31 cellular contexts compared by ENCODE assay signal in genomic region chr3:103752986-103753385, GRCh38.
"Had no signal": no experiment of that assay in that cellular context is flagged by ENCODE, and none has a peak within 500 bp of the region (broad histone marks: within the 10 kb centered on the region; RNA-seq: fewer than 3 reads in every experiment).

No MANE protein-coding gene starts in this region.

- DNase-seq: activated CD4-positive, alpha-beta memory T cell treated with anti-CD3 and anti-CD28 coated beads for 36 hours; activated CD4-positive, alpha-beta T cell treated with anti-CD3 and anti-CD28 coated beads for 36 hours; activated CD4-positive, alpha-beta T cell treated with anti-CD3 and anti-CD28 coated beads, Interleukin-2, amount 10 ng/mL, durations not matched to agents 24 days and 14 days; activated CD4-positive, CD25-positive, alpha-beta regulatory T cell; activated CD4-positive, CD25-positive, alpha-beta regulatory T cell treated with anti-CD3 and anti-CD28 coated beads, Interleukin-2, amount 50 U/mL, for 72 hours; activated CD8-positive, alpha-beta memory T cell treated with anti-CD3 and anti-CD28 coated beads, Interleukin-2, amount 10 ng/mL, durations not matched to agents 7 days and 5 days; activated CD8-positive, alpha-beta memory T cell treated with anti-CD3 and anti-CD28 coated beads, Interleukin-2, amount 50 U/mL, for 4 hours; activated CD8-positive, alpha-beta T cell treated with anti-CD3 and anti-CD28 coated beads, Interleukin-2, amount 10 ng/mL, durations not matched to agents 7 days and 5 days; activated effector memory CD4-positive, alpha-beta T cell treated with anti-CD3 and anti-CD28 coated beads, Interleukin-2, amount 50 U/mL, for 16 hours; activated naive CD4-positive, alpha-beta T cell treated with anti-CD3 and anti-CD28 coated beads for 36 hours; activated naive CD8-positive, alpha-beta T cell treated with anti-CD3 and anti-CD28 coated beads for 36 hours; activated naive CD8-positive, alpha-beta T cell treated with anti-CD3 and anti-CD28 coated beads, Interleukin-2, amount 50 U/mL, for 24 hours; activated T-cell treated with anti-CD3 and anti-CD28 coated beads, Interleukin-2, amount 50 U/mL, for 1 hour; activated T-cell treated with anti-CD3 and anti-CD28 coated beads, Interleukin-2, amount 50 U/mL, for 48 hours; adrenal gland; amygdala; aorta; body of pancreas; caudate nucleus; cortex of kidney; dermis blood vessel endothelial cell; effector CD4-positive, alpha-beta T cell; effector memory CD8-positive, alpha-beta T cell; esophagus squamous epithelium; foreskin melanocyte; head of caudate nucleus; T-helper 1 cell; T-helper 17 cell; T1000 had no signal

- H3K4me1 ChIP-seq: adrenal gland, body of pancreas, esophagus squamous epithelium had no signal

- FAIRE-seq: endothelial cell of umbilical vein had no signal

- ATAC-seq: activated CD4-positive, alpha-beta T cell treated with anti-CD3 and anti-CD28 coated beads for 36 hours; activated CD8-positive, alpha-beta memory T cell treated with anti-CD3 and anti-CD28 coated beads, Interleukin-2, amount 10 ng/mL, durations not matched to agents 7 days and 5 days; activated CD8-positive, alpha-beta T cell treated with anti-CD3 and anti-CD28 coated beads, Interleukin-2, amount 10 ng/mL, durations not matched to agents 7 days and 5 days; activated naive CD8-positive, alpha-beta T cell treated with anti-CD3 and anti-CD28 coated beads, Interleukin-2, amount 50 U/mL, for 24 hours; body of pancreas; effector memory CD8-positive, alpha-beta T cell; T-helper 17 cell had no signal

- H3K9me3 ChIP-seq: adrenal gland, body of pancreas, esophagus squamous epithelium had no signal

- H3K27ac ChIP-seq: adrenal gland, body of pancreas, epithelial cell of prostate, esophagus squamous epithelium had no signal

- H3K4me3 ChIP-seq: adrenal gland, body of pancreas, esophagus squamous epithelium had no signal

- H3K36me3 ChIP-seq: adrenal gland, esophagus squamous epithelium had no signal

- H3K27me3 ChIP-seq: adrenal gland, body of pancreas, esophagus squamous epithelium had no signal
